In genomic region chr18:48826806-48827205, GRCh38 we compare ENCODE assay signal across 11 cellular contexts.
DNase-seq lines count a peak whose midpoint lies in the region; ATAC-seq and TF ChIP-seq lines count a peak whose summit lies in the region.
"Had no signal": no experiment of that assay in that cellular context is flagged by ENCODE, and none has a peak within 500 bp of the region (broad histone marks: within the 10 kb centered on the region; RNA-seq: fewer than 3 reads in every experiment).

No MANE protein-coding gene starts in this region.

- H3K27me3 Mint-ChIP-seq in progenitor cell of endocrine pancreas = no peaks in the 10 kb centered on the region
- H3K27me3 Mint-ChIP-seq: T-cell had no signal

- H3K9me3 Mint-ChIP-seq in progenitor cell of endocrine pancreas (ENCODE audit: low read depth) = peaks cover 15% of the 10 kb centered on the region
- H3K9me3 Mint-ChIP-seq: activated naive CD4-positive, alpha-beta T cell treated with anti-CD3 and anti-CD28 coated beads, Interleukin-2, amount 10 ng/mL, durations not matched to agents 7 days and 5 days had no signal

- peaks cover 49% of the 10 kb centered on the region for H3K4me1 Mint-ChIP-seq in progenitor cell of endocrine pancreas (ENCODE audit: low read depth)

- no peak overlapping the region for H3K27ac ChIP-seq in iPS-20b (ENCODE audit: low read length)
- H3K27ac ChIP-seq: neutrophil had no signal

- H3K4me3 ChIP-seq in iPS-20b (ENCODE audit: low read length) = peak overlapping the region; percentile 48; the same call in 1 of the 2 replicates

- DNase-seq in D341Med (ENCODE audit: low spot score) (peak; percentile 20), progenitor cell of endocrine pancreas (ENCODE audit: low spot score, unreplicated experiment) (no peak), T-helper 1 cell (no peak)
- peak; percentile 28 for DNase-seq in activated CD8-positive, alpha-beta memory T cell treated with anti-CD3 and anti-CD28 coated beads, Interleukin-2, amount 50 U/mL, for 48 hours
- DNase-seq in stimulated activated naive CD8-positive, alpha-beta T cell treated with anti-CD3 and anti-CD28 coated beads, Interleukin-15, Interleukin-2, amounts not matched to agents 100 U/mL and 50 U/mL, for 24 hours = no peak
- DNase-seq: activated naive CD4-positive, alpha-beta T cell treated with anti-CD3 and anti-CD28 coated beads, Interleukin-2, amount 10 ng/mL, durations not matched to agents 7 days and 5 days had no signal

- H3K36me3 ChIP-seq in iPS-20b (ENCODE audit: insufficient read depth, low read depth, low read length) = no peaks in the 10 kb centered on the region
- H3K36me3 ChIP-seq: neutrophil had no signal

- peaks cover 17% of the 10 kb centered on the region for H3K36me3 Mint-ChIP-seq in progenitor cell of endocrine pancreas (ENCODE audit: insufficient read depth)

- ATAC-seq in HG02610 (IDR thresholded peaks at IDR 0.05; ENCODE audit: unreplicated experiment) (no peak), HG02798 (IDR thresholded peaks at IDR 0.05; ENCODE audit: poor library complexity, unreplicated experiment) (no peak)
- ATAC-seq in stimulated activated naive CD8-positive, alpha-beta T cell treated with anti-CD3 and anti-CD28 coated beads, Interleukin-15, Interleukin-2, amounts not matched to agents 100 U/mL and 50 U/mL, for 24 hours = no peak
- ATAC-seq: T-cell had no signal

- peak overlapping the region; percentile 52; the same call in 1 of the 2 replicates for H3K9ac ChIP-seq in iPS-20b (ENCODE audit: low read depth, low read length)

- TF ChIP-seq CTCF in progenitor cell of endocrine pancreas (IDR thresholded peaks at IDR 0.05; ENCODE audit: unreplicated experiment) = no peak

- H3K4me1 ChIP-seq in iPS-20b (ENCODE audit: insufficient read depth, low read length) = peaks cover 36% of the 10 kb centered on the region; the same call in 1 of the 2 replicates

- no peaks in the 10 kb centered on the region for H3K27me3 ChIP-seq in iPS-20b (ENCODE audit: insufficient read depth, low read length)

- H3K9me3 ChIP-seq in iPS-20b (ENCODE audit: insufficient read depth, low read depth, low read length) = no peaks in the 10 kb centered on the region
- H3K9me3 ChIP-seq: neutrophil had no signal

- peak overlapping the region; percentile 71 for H3K4me3 Mint-ChIP-seq in progenitor cell of endocrine pancreas (ENCODE audit: low read depth)
- H3K4me3 Mint-ChIP-seq: activated naive CD4-positive, alpha-beta T cell treated with anti-CD3 and anti-CD28 coated beads, Interleukin-2, amount 10 ng/mL, durations not matched to agents 7 days and 5 days; T-cell had no signal

- H3K27ac Mint-ChIP-seq in progenitor cell of endocrine pancreas = peak overlapping the region; percentile 92
- H3K27ac Mint-ChIP-seq: activated naive CD4-positive, alpha-beta T cell treated with anti-CD3 and anti-CD28 coated beads, Interleukin-2, amount 10 ng/mL, durations not matched to agents 7 days and 5 days; T-cell had no signal

Comparison
In these comparisons a context has a peak if more than half of its experiments do, and no peak if none do; other contexts are left out.
1. DNase-seq: peak in D341Med (single experiment) and activated CD8-positive, alpha-beta memory T cell treated with anti-CD3 and anti-CD28 coated beads, Interleukin-2, amount 50 U/mL, for 48 hours (single experiment); none in progenitor cell of endocrine pancreas (single experiment), T-helper 1 cell (0 of 5) and stimulated activated naive CD8-positive, alpha-beta T cell treated with anti-CD3 and anti-CD28 coated beads, Interleukin-15, Interleukin-2, amounts not matched to agents 100 U/mL and 50 U/mL, for 24 hours (single experiment).